In the genomic region with DNA sequence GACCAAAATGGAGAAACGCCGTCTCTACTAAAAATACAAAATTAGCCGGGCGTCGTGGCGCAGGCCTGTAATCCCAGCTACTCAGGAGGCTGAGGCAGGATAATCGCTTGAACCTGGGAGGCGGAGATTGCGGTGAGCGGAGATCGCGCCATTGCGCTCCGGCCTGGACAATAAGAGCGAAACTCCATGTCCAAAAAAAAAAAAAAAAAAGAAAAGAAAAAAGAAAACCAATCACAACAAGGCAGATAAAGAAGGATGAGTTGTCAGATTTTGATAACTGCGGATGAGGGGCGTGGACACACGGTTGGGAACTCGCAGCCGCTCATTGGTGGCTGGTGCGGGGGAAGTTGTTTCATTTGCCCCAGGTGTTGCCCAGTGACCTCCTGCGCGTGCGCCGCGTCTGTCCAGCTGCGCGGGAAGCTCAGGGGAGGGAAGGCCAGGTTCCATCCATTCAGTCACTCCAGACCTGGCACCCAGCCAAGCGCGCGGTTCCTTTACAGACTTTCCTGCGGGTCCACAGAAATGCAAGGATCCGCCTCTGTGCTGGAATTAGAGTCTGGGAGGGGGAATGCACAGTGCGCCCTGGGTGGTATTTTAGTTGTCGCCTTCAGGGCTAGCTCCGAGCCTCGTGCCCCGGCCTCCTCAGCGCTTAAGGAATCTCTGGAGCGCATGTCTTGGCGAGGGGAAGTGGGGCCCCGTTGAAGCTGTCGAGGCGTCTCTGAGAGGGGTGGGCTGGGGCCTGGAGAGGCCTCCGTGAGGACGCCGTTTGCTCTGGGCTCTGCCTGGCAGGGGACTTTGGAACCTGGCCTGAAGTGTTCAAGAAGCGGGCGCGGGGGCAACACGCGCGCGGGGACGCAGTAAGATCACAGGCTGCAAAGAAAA, we compare ENCODE assay signal across 9 cellular contexts. TPM values are rescaled to one million over a fixed set of nuclear protein-coding genes. Genes with fewer than 3 reads are reported as not detected.
DNase-seq lines count a peak whose midpoint lies in the region; ATAC-seq and TF ChIP-seq lines count a peak whose summit lies in the region.
"Had no signal": no experiment of that assay in that cellular context is flagged by ENCODE, and none has a peak within 500 bp of the region (broad histone marks: within the 10 kb centered on the region; RNA-seq: fewer than 3 reads in every experiment).

No MANE protein-coding gene starts in this region.

- TF ChIP-seq CTCF in omental fat pad (IDR thresholded peaks at IDR 0.05), result no peak

- DNase-seq in COLO668 (lab: John Stamatoyannopoulos, UW; ENCODE audit: unreplicated experiment) (peak; percentile 96), NCI-H69 (lab: John Stamatoyannopoulos, UW) (peak; percentile 95), germinal center (ENCODE audit: low spot score) (peak; percentile 72), omental fat pad (ENCODE audit: low spot score) (peak; percentile 76), KG1 (lab: John Stamatoyannopoulos, UW) (no peak)
- peak; percentile 23 for DNase-seq in activated naive CD4-positive, alpha-beta T cell treated with Interleukin-2 at 50 U/mL for 16 hours

- peak; percentile 4 for ATAC-seq in HG02588 (IDR thresholded peaks at IDR 0.05; ENCODE audit: unreplicated experiment)
- peak; percentile 42 for ATAC-seq in omental fat pad (ENCODE audit: low FRiP score)
- ATAC-seq in GM18858 (IDR thresholded peaks at IDR 0.05; ENCODE audit: unreplicated experiment), result no peak

RNA-seq across cellular contexts. Expression of a gene that starts 0.7 kb away (rescaled TPM):
- total RNA-seq in omental fat pad, result 100 to 1,000 TPM in 2 of 4 donors, 10 to 100 TPM in 2; 42.5 to 129 (median 97.1) TPM

RNA-seq across cellular contexts. Expression of a gene that starts 6.6 kb away (rescaled TPM):
- total RNA-seq in omental fat pad, result 1 to 10 TPM in 1 of 4 donors, under 1 TPM in 2, not detected in 1; 0.19 to 1.3 (median 0.50) TPM
- total RNA-seq: LHCN-M2 had no signal

RNA-seq across cellular contexts. Expression of a gene that starts 8.1 kb away (rescaled TPM):
- total RNA-seq in omental fat pad, result 10 to 100 TPM; 32.8 to 50.8 (median 43.7) TPM

RNA-seq across cellular contexts. Expression of a gene that starts 43.7 kb away (rescaled TPM):
- total RNA-seq in omental fat pad, result 10 to 100 TPM; 13.5 to 29.5 (median 21.1) TPM

RNA-seq across cellular contexts. Expression of a gene that starts 44.1 kb away (rescaled TPM):
- total RNA-seq in omental fat pad, result 10 to 100 TPM in 3 of 4 donors, 1 to 10 TPM in 1; 8.8 to 21.1 (median 17.1) TPM
